ENCODE assay signal across 1 cellular context in genomic region chr6:17707371-17707651, GRCh38.
A peak's percentile ranks its signal among the peaks of the same experiment; 100 is the strongest.
TF ChIP-seq lines count a peak whose summit lies in the region.

No MANE protein-coding gene starts in this region.

TF ChIP-seq in GM12878, 131 proteins besides CTCF, POLR2A, EP300 and RAD21 (continued from another document):
- no peak for TF ChIP-seq ZNF592 (IDR thresholded peaks at IDR 0.05)
- TF ChIP-seq, protein P1, sequence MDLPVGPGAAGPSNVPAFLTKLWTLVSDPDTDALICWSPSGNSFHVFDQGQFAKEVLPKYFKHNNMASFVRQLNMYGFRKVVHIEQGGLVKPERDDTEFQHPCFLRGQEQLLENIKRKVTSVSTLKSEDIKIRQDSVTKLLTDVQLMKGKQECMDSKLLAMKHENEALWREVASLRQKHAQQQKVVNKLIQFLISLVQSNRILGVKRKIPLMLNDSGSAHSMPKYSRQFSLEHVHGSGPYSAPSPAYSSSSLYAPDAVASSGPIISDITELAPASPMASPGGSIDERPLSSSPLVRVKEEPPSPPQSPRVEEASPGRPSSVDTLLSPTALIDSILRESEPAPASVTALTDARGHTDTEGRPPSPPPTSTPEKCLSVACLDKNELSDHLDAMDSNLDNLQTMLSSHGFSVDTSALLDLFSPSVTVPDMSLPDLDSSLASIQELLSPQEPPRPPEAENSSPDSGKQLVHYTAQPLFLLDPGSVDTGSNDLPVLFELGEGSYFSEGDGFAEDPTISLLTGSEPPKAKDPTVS (IDR thresholded peaks at IDR 0.05; ENCODE audit: low read depth, low read length), result no peak
- peak; percentile 12 for TF ChIP-seq SKIL (IDR thresholded peaks at IDR 0.05; ENCODE audit: low read depth, poor library complexity, severe bottlenecking)
- TF ChIP-seq REST (IDR thresholded peaks at IDR 0.05; ENCODE audit: low read depth, low read length), result no peak
- no peak for TF ChIP-seq ZNF622 (IDR thresholded peaks at IDR 0.05)
TF ChIP-seq in GM12878: peak in this region for 1.
